In genomic region chr15:67304778-67305177, GRCh38 we compare ENCODE assay signal across 23 cellular contexts. TPM values are rescaled to one million over a fixed set of nuclear protein-coding genes. Genes with fewer than 3 reads are reported as not detected.
DNase-seq lines count a peak whose midpoint lies in the region; ATAC-seq and TF ChIP-seq lines count a peak whose summit lies in the region.
"Had no signal": no experiment of that assay in that cellular context is flagged by ENCODE, and none has a peak within 500 bp of the region (broad histone marks: within the 10 kb centered on the region; RNA-seq: fewer than 3 reads in every experiment).

No MANE protein-coding gene starts in this region.

- POLR2A ChIA-PET in Panc1 (lab: Charles Lee) (interaction anchor here (0.6 kb wide), 1 partner anchor 25 kb away, joined by 4 read pairs; no protein-coding TSS in a partner anchor), WTC11 (lab: Charles Lee) (no interaction called here)

- intact Hi-C loops in Panc1 (cut with micrococcal nuclease; ENCODE audit: unreplicated experiment): loop anchor here (5.0 to 10.0 kb wide), 2 partner anchors 110 to 357 kb away; no protein-coding TSS in a partner anchor

- in situ Hi-C loops in Panc1 (cut with HindIII; ENCODE audit: low pct_unique_long_range_greater_than_20kb, low sequenced_read_pairs): no loop called here

- H3K27me3 ChIP-seq in Panc1 (ENCODE audit: control insufficient read depth, insufficient read depth, low read length): no peaks in the 10 kb centered on the region
- H3K27me3 ChIP-seq: BE2C, BLaER1 had no signal

- H3K27ac Mint-ChIP-seq in WTC11: no peak overlapping the region
- H3K27ac Mint-ChIP-seq: CD14-positive monocyte; CD4-positive, alpha-beta memory T cell; CD4-positive, CD25-positive, alpha-beta regulatory T cell; CD8-positive, alpha-beta memory T cell had no signal

- no peaks in the 10 kb centered on the region for H3K9me3 Mint-ChIP-seq in WTC11
- H3K9me3 Mint-ChIP-seq: CD14-positive monocyte; CD4-positive, alpha-beta memory T cell; CD4-positive, CD25-positive, alpha-beta regulatory T cell; CD8-positive, alpha-beta memory T cell had no signal

- no peak overlapping the region for H3K4me3 ChIP-seq in Panc1 (ENCODE audit: low read depth in 2 of 2, low read length in 2 of 2)
- H3K4me3 ChIP-seq: BLaER1, GM12878 had no signal

- H3K36me3 Mint-ChIP-seq in WTC11: no peaks in the 10 kb centered on the region
- H3K36me3 Mint-ChIP-seq: CD14-positive monocyte; CD4-positive, alpha-beta memory T cell; CD4-positive, CD25-positive, alpha-beta regulatory T cell; CD8-positive, alpha-beta memory T cell had no signal

- H3K9me3 ChIP-seq in Panc1 (ENCODE audit: control insufficient read depth, insufficient read depth, low read depth, low read length): no peaks in the 10 kb centered on the region
- H3K9me3 ChIP-seq: BE2C, BLaER1 had no signal

- H3K27ac ChIP-seq in Panc1 (ENCODE audit: low read length): peak overlapping the region; percentile 11; the same call in 1 of the 2 replicates
- H3K27ac ChIP-seq: BLaER1 had no signal

- no peaks in the 10 kb centered on the region for H3K27me3 Mint-ChIP-seq in WTC11 (ENCODE audit: low read depth)
- H3K27me3 Mint-ChIP-seq: CD8-positive, alpha-beta memory T cell had no signal

- peaks cover 7% of the 10 kb centered on the region for H3K4me1 Mint-ChIP-seq in WTC11
- H3K4me1 Mint-ChIP-seq: CD14-positive monocyte; CD4-positive, alpha-beta memory T cell; CD4-positive, CD25-positive, alpha-beta regulatory T cell; CD8-positive, alpha-beta memory T cell had no signal

- CTCF ChIA-PET in Panc1 (lab: Charles Lee) (no interaction called here), WTC11 (lab: Charles Lee) (interaction anchor here (0.9 to 2.9 kb wide), 6 partner anchors 11 to 399 kb away, joined by 3 to 36 read pairs (median 8); no protein-coding TSS in a partner anchor)

- peak; percentile 28 to 34 for DNase-seq in NCI-H526 (lab: John Stamatoyannopoulos, UW)
- no peak for DNase-seq in Panc1 (ENCODE audit: low read depth, low spot score)
- no peak for DNase-seq in HPDE6-E6E7 (ENCODE audit: extremely low spot score)
- DNase-seq in WTC11 (ENCODE audit: low spot score): no peak
- DNase-seq: 8988T; ACHN; BE2C; C1 segment of cervical spinal cord; CD4-positive, alpha-beta memory T cell; CD4-positive, CD25-positive, alpha-beta regulatory T cell; CD8-positive, alpha-beta memory T cell; COR-L47; DMS 273 treated with DMSO at 0.1 percent for 48 hours; DMS153; DMS53; DMS79; DND-41; EL; GDM1 had no signal

- TF ChIP-seq CTCF in Panc1 (IDR thresholded peaks at IDR 0.05): no peak
- no peak for TF ChIP-seq CTCF in WTC11 (IDR thresholded peaks at IDR 0.05)

- ATAC-seq in Panc1 (no peak), WTC11 (no peak), GM21515 (IDR thresholded peaks at IDR 0.05; ENCODE audit: unreplicated experiment) (no peak)
- ATAC-seq: GM12878 had no signal

- H3K36me3 ChIP-seq in Panc1 (ENCODE audit: control insufficient read depth, insufficient read depth, low read length): no peaks in the 10 kb centered on the region
- H3K36me3 ChIP-seq: BE2C, BLaER1 had no signal

- no TSS peak for BruUV-seq in Panc1 (replicated peaks; lab: Mats Ljungman, UMichigan)

- peaks cover 15% of the 10 kb centered on the region for H3K4me1 ChIP-seq in Panc1 (ENCODE audit: control insufficient read depth, insufficient read depth, low read length)
- H3K4me1 ChIP-seq: BE2C had no signal

- H3K4me3 Mint-ChIP-seq in WTC11: no peak overlapping the region
- H3K4me3 Mint-ChIP-seq: CD14-positive monocyte; CD4-positive, alpha-beta memory T cell; CD4-positive, CD25-positive, alpha-beta regulatory T cell; CD8-positive, alpha-beta memory T cell had no signal

TF ChIP-seq in WTC11, 78 proteins besides CTCF, POLR2A, EP300 and RAD21 (continues in another document):
- TF ChIP-seq ZNF396 (CRISPR knock-in tag; IDR thresholded peaks at IDR 0.05; ENCODE audit: borderline replicate concordance) (no peak), SMAD3 (CRISPR knock-in tag; IDR thresholded peaks at IDR 0.05; ENCODE audit: borderline replicate concordance) (no peak), AFF4 (CRISPR knock-in tag; IDR thresholded peaks at IDR 0.05; ENCODE audit: borderline replicate concordance) (no peak), MLX (CRISPR knock-in tag; IDR thresholded peaks at IDR 0.05) (no peak), CREM (CRISPR knock-in tag; IDR thresholded peaks at IDR 0.05) (no peak), ZNF512 (CRISPR knock-in tag; IDR thresholded peaks at IDR 0.05; ENCODE audit: borderline replicate concordance) (no peak), ZBTB43 (CRISPR knock-in tag; IDR thresholded peaks at IDR 0.05) (no peak)

RNA-seq across cellular contexts. Expression of gene IQCH, which starts 50.2 kb away (rescaled TPM):
- 3.9 TPM for total RNA-seq in Panc1 (2021; ENCODE audit: unreplicated experiment)
- polyA plus RNA-seq in Panc1 (2012; ENCODE audit: insufficient read length): 1.9 TPM
- 1.9 to 2.0 TPM (median 1.9 TPM) in 3 replicates for total RNA-seq in WTC11 (2021)
- total RNA-seq: CD4-positive, CD25-positive, alpha-beta regulatory T cell had no signal
- polyA plus RNA-seq: CD14-positive monocyte had no signal

RNA-seq across cellular contexts. Expression of gene AAGAB, which starts 50.3 kb away (rescaled TPM):
- 102 TPM for total RNA-seq in Panc1 (2021; ENCODE audit: unreplicated experiment)
- 55.8 TPM for polyA plus RNA-seq in Panc1 (2012; ENCODE audit: insufficient read length)
- 36.6 to 41.7 TPM (median 37.2 TPM) in 3 replicates for total RNA-seq in WTC11 (2021)

Comparison
In these comparisons a context has a peak if more than half of its experiments do, and no peak if none do; other contexts are left out.
1. DNase-seq: peak in NCI-H526 (2 of 2); none in Panc1 (single experiment), HPDE6-E6E7 (single experiment) and WTC11 (single experiment).